ENCODE assay signal across 1 cellular context in genomic region chr17:82860606-82861392, GRCh38.
TF ChIP-seq lines count a peak whose summit lies in the region.

No MANE protein-coding gene starts in this region.

TF ChIP-seq in GM23338, 12 proteins besides CTCF, POLR2A, EP300 and RAD21 (continued from another document):
- TF ChIP-seq REST (IDR thresholded peaks at IDR 0.05; ENCODE audit: unreplicated experiment) (no peak), EZH2phosphoT487 (IDR thresholded peaks at IDR 0.05; ENCODE audit: unreplicated experiment) (no peak), STAT1 (IDR thresholded peaks at IDR 0.05; ENCODE audit: unreplicated experiment) (no peak), ZNF462 (CRISPR knock-in tag; IDR thresholded peaks at IDR 0.05) (no peak), NANOG (IDR thresholded peaks at IDR 0.05; ENCODE audit: borderline replicate concordance) (no peak), CREB1 (CRISPR knock-in tag; IDR thresholded peaks at IDR 0.05; ENCODE audit: low read depth) (no peak), JUNB (IDR thresholded peaks at IDR 0.05; ENCODE audit: unreplicated experiment) (no peak), POLR2AphosphoS5 (IDR thresholded peaks at IDR 0.05; ENCODE audit: low read depth) (no peak)
